11 cellular contexts compared by ENCODE assay signal in genomic region chr6:37260063-37260843, GRCh38. TPM values are rescaled to one million over a fixed set of nuclear protein-coding genes. Genes with fewer than 3 reads are reported as not detected.
A peak's percentile ranks its signal among the peaks of the same experiment; 100 is the strongest.
DNase-seq lines count a peak whose midpoint lies in the region; ATAC-seq and TF ChIP-seq lines count a peak whose summit lies in the region.
"Had no signal": no experiment of that assay in that cellular context is flagged by ENCODE, and none has a peak within 500 bp of the region (broad histone marks: within the 10 kb centered on the region; RNA-seq: fewer than 3 reads in every experiment).

No MANE protein-coding gene starts in this region.

- in situ Hi-C loops in GM13976 (cut with MboI; ENCODE audit: low sequenced_read_pairs, unreplicated experiment) = no loop called here

- peaks cover 68% of the 10 kb centered on the region for H3K4me1 Mint-ChIP-seq in CD4-positive, alpha-beta T cell (ENCODE audit: low read depth)
- H3K4me1 Mint-ChIP-seq in T-helper 1 cell treated with Interleukin-12 subunit alpha and Interleukin-12 subunit beta and Interleukin-4 antibody, amounts not matched to agents 30 μg/mL and 1 μg/mL, for 36 hours (ENCODE audit: low read depth) = peaks cover 59% of the 10 kb centered on the region

- no peak for TF ChIP-seq CTCF in CD4-positive, alpha-beta T cell (IDR thresholded peaks at IDR 0.05)
- no peak for TF ChIP-seq CTCF in GM13976 (IDR thresholded peaks at IDR 0.05; ENCODE audit: borderline replicate concordance, control extremely low read depth, extremely low read depth, insufficient read depth, missing control alignments)

- no peaks in the 10 kb centered on the region for H3K27me3 ChIP-seq in CD4-positive, alpha-beta T cell (ENCODE audit: control insufficient read depth, insufficient read depth, low read length)
- H3K27me3 ChIP-seq: MG63 had no signal

- H3K4me3 Mint-ChIP-seq in CD4-positive, alpha-beta T cell = peak overlapping the region; percentile 72
- H3K4me3 Mint-ChIP-seq in T-helper 1 cell treated with Interleukin-12 subunit alpha and Interleukin-12 subunit beta and Interleukin-4 antibody, amounts not matched to agents 30 μg/mL and 1 μg/mL, for 36 hours = peak overlapping the region; percentile 92

- H3K27ac Mint-ChIP-seq in CD4-positive, alpha-beta T cell = peak overlapping the region; percentile 73
- peak overlapping the region; percentile 91 for H3K27ac Mint-ChIP-seq in T-helper 1 cell treated with Interleukin-12 subunit alpha and Interleukin-12 subunit beta and Interleukin-4 antibody, amounts not matched to agents 30 μg/mL and 1 μg/mL, for 36 hours

- POLR2A ChIA-PET in CD4-positive, alpha-beta T cell (lab: Charles Lee) = no interaction called here

- H3K36me3 Mint-ChIP-seq in CD4-positive, alpha-beta T cell (ENCODE audit: low read depth) = peaks cover 10% of the 10 kb centered on the region
- peaks cover 28% of the 10 kb centered on the region for H3K36me3 Mint-ChIP-seq in T-helper 1 cell treated with Interleukin-12 subunit alpha and Interleukin-12 subunit beta and Interleukin-4 antibody, amounts not matched to agents 30 μg/mL and 1 μg/mL, for 36 hours (ENCODE audit: low read depth)
- H3K36me3 Mint-ChIP-seq: WTC11 had no signal

- H3K9me3 ChIP-seq in CD4-positive, alpha-beta T cell (ENCODE audit: control insufficient read depth, low read length) = no peaks in the 10 kb centered on the region
- H3K9me3 ChIP-seq: MG63 had no signal

- CTCF ChIA-PET in CD4-positive, alpha-beta T cell (lab: Charles Lee) = no interaction called here

- intact Hi-C loops in CD4-positive, alpha-beta T cell (cut with DNase I, micrococcal nuclease) = no loop called here

- no peak overlapping the region for H3K27ac ChIP-seq in CD4-positive, alpha-beta T cell (ENCODE audit: low read depth, low read length)

- H3K27me3 Mint-ChIP-seq in CD4-positive, alpha-beta T cell = no peaks in the 10 kb centered on the region
- no peaks in the 10 kb centered on the region for H3K27me3 Mint-ChIP-seq in T-helper 1 cell treated with Interleukin-12 subunit alpha and Interleukin-12 subunit beta and Interleukin-4 antibody, amounts not matched to agents 30 μg/mL and 1 μg/mL, for 36 hours (ENCODE audit: low read depth)

- DNase-seq in CD4-positive, alpha-beta T cell = no peak
- DNase-seq in GM13976 (ENCODE audit: low spot score) (peak; percentile 46), lung microvascular endothelial cell (ENCODE audit: low read depth in 2 of 2) (peak; percentile 32 to 50), GF-D8 (lab: John Stamatoyannopoulos, UW) (no peak), HT-29 (ENCODE audit: low spot score) (no peak), NCI-H2081 (lab: John Stamatoyannopoulos, UW) (no peak)
- DNase-seq: islet precursor cell, MG63 had no signal

- no peak for ATAC-seq in CD4-positive, alpha-beta T cell (ENCODE audit: poor library complexity)
- ATAC-seq in GM21381 (IDR thresholded peaks at IDR 0.05; ENCODE audit: unreplicated experiment) = no peak
- ATAC-seq: WTC11 had no signal

- no peaks in the 10 kb centered on the region for H3K9me3 Mint-ChIP-seq in CD4-positive, alpha-beta T cell
- H3K9me3 Mint-ChIP-seq in T-helper 1 cell treated with Interleukin-12 subunit alpha and Interleukin-12 subunit beta and Interleukin-4 antibody, amounts not matched to agents 30 μg/mL and 1 μg/mL, for 36 hours = no peaks in the 10 kb centered on the region
- H3K9me3 Mint-ChIP-seq: WTC11 had no signal

RNA-seq across cellular contexts. Expression of gene TMEM217, which starts 2.3 kb away (rescaled TPM):
- under 1 TPM; 0.41 to 0.47 TPM for total RNA-seq in CD4-positive, alpha-beta T cell
- total RNA-seq in lung microvascular endothelial cell = 7.4 and 8.5 TPM in 2 replicates
- 1.4 and 1.8 TPM in 2 replicates for total RNA-seq in HT-29 (2014; rRNA removed; shearing (Covaris generic))

RNA-seq across cellular contexts. Expression of gene TBC1D22B, which starts 2.7 kb away (rescaled TPM):
- 1 to 10 TPM; 5.9 to 6.6 TPM for total RNA-seq in CD4-positive, alpha-beta T cell
- total RNA-seq in lung microvascular endothelial cell = 5.9 and 9.7 TPM in 2 replicates
- total RNA-seq in HT-29 (2014; rRNA removed; shearing (Covaris generic)) = 7.8 and 8.2 TPM in 2 replicates

Comparison
In these comparisons a context has a peak if more than half of its experiments do, and no peak if none do; other contexts are left out.
1. DNase-seq: peak in GM13976 (single experiment) and lung microvascular endothelial cell (2 of 2); none in CD4-positive, alpha-beta T cell (0 of 10), GF-D8 (single experiment), HT-29 (single experiment) and NCI-H2081 (0 of 2).